ENCODE assay signal across 8 cellular contexts in the genomic region with DNA sequence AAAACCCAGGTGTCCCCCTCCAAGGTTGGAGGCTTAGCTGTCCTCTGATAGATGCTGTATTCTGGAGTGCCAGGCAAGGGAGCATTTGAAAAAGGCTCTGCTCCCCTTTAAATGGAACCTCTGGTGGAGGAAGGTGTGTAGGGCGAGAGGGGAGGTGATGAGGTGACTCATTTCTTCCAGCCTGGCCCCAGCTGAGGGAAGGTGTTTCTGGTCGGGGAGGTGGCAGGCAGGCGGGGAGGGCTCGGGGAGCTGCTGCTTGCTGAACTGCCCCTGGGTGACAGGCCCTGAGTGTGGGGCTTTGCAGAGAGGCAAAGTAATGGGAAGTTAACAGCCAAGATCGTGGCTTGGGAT. TPM values are rescaled to one million over a fixed set of nuclear protein-coding genes. Genes with fewer than 3 reads are reported as not detected.
DNase-seq lines count a peak whose midpoint lies in the region; ATAC-seq, FAIRE-seq and TF ChIP-seq lines count a peak whose summit lies in the region.

No MANE protein-coding gene starts in this region.

- TF ChIP-seq CTCF in pancreas (IDR thresholded peaks at IDR 0.05) (no peak), suprapubic skin (IDR thresholded peaks at IDR 0.05) (no peak)

- H3K27ac ChIP-seq in pancreas (no peak overlapping the region), suprapubic skin (no peak overlapping the region)

- H3K36me3 ChIP-seq in pancreas = no peaks in the 10 kb centered on the region
- no peaks in the 10 kb centered on the region for H3K36me3 ChIP-seq in suprapubic skin

- WGBS in pancreas, 2 donors = 78 to 83% methylated on average over 5 of the region's 5 CpGs
- 64% methylated on average over 5 of the region's 5 CpGs for WGBS in suprapubic skin

- H3K9me3 Mint-ChIP-seq in activated T-cell treated with anti-CD3 and anti-CD28 coated beads, Interleukin-2, amount 50 U/mL, for 24 hours = no peaks in the 10 kb centered on the region

- H3K27ac Mint-ChIP-seq in activated T-cell treated with anti-CD3 and anti-CD28 coated beads, Interleukin-2, amount 50 U/mL, for 24 hours = peak overlapping the region; percentile 95

- no peak for TF ChIP-seq POLR2A in suprapubic skin (IDR thresholded peaks at IDR 0.05)

- H3K4me3 ChIP-seq in pancreas (no peak overlapping the region), suprapubic skin (no peak overlapping the region)

- H3K27me3 ChIP-seq in pancreas (no peaks in the 10 kb centered on the region), suprapubic skin (no peaks in the 10 kb centered on the region)

- H3K4me1 Mint-ChIP-seq in activated T-cell treated with anti-CD3 and anti-CD28 coated beads, Interleukin-2, amount 50 U/mL, for 24 hours (ENCODE audit: low read depth) = peaks cover 96% of the 10 kb centered on the region

- H3K36me3 Mint-ChIP-seq in activated T-cell treated with anti-CD3 and anti-CD28 coated beads, Interleukin-2, amount 50 U/mL, for 24 hours (ENCODE audit: low read depth) = peaks cover 58% of the 10 kb centered on the region

- no peaks in the 10 kb centered on the region for H3K27me3 Mint-ChIP-seq in activated T-cell treated with anti-CD3 and anti-CD28 coated beads, Interleukin-2, amount 50 U/mL, for 24 hours

- H3K4me1 ChIP-seq in pancreas = no peaks in the 10 kb centered on the region
- peaks cover 5% of the 10 kb centered on the region for H3K4me1 ChIP-seq in suprapubic skin

- DNase-seq in activated T-cell treated with anti-CD3 and anti-CD28 coated beads, Interleukin-2, amount 50 U/mL, for 24 hours = peak; percentile 87
- peak in 1 of 6 donors; percentile 39 for DNase-seq in pancreas
- no peak for DNase-seq in suprapubic skin (ENCODE audit: low spot score in 2 of 2)
- no peak for DNase-seq in COR-L47 (lab: John Stamatoyannopoulos, UW)
- DNase-seq in SIG-M5 (lab: John Stamatoyannopoulos, UW) = no peak
- no peak for DNase-seq in COLO668 (lab: John Stamatoyannopoulos, UW; ENCODE audit: unreplicated experiment)

- H3K9me3 ChIP-seq in pancreas (no peaks in the 10 kb centered on the region), suprapubic skin (no peaks in the 10 kb centered on the region)

- intact Hi-C loops in pancreas (cut with DNase I) = loop anchor here in 1 of 3 donors (10.0 kb wide), 1 partner anchor 541 kb away; no protein-coding TSS in a partner anchor

- ATAC-seq in GM18909 (IDR thresholded peaks at IDR 0.05; ENCODE audit: poor library complexity, unreplicated experiment) = peak; percentile 39
- peak; percentile 36 for ATAC-seq in HG03460 (IDR thresholded peaks at IDR 0.05; ENCODE audit: unreplicated experiment)
- ATAC-seq in pancreas = peak in 3 of 4 donors; percentile 32 to 42 (median 37)

- no peak for TF ChIP-seq EP300 in suprapubic skin (IDR thresholded peaks at IDR 0.05)

- H3K4me3 Mint-ChIP-seq in activated T-cell treated with anti-CD3 and anti-CD28 coated beads, Interleukin-2, amount 50 U/mL, for 24 hours = peak overlapping the region; percentile 61

- no peak for FAIRE-seq in pancreas (lab: Jason Lieb, UNC)

RNA-seq across cellular contexts. Expression of gene PSTPIP1, which starts 18.8 kb away (rescaled TPM):
- total RNA-seq in pancreas (1 to 10 TPM in 4 of 6 donors, under 1 TPM in 1, not detected in 1; 0.83 to 4.9 (median 3.1) TPM), suprapubic skin (1 to 10 TPM; 1.9 to 5.9 (median 2.6) TPM)
- polyA plus RNA-seq in pancreas = 1 to 10 TPM; 3.6 to 6.2 TPM

RNA-seq across cellular contexts. Expression of gene TSPAN3, which starts 57.1 kb away (rescaled TPM):
- total RNA-seq in pancreas (100 to 1,000 TPM in 2 of 6 donors, 10 to 100 TPM in 4; 71.6 to 158 (median 88.5) TPM), suprapubic skin (100 to 1,000 TPM in 2 of 4 donors, 10 to 100 TPM in 2; 34.0 to 115 (median 93.0) TPM)
- 100 to 1,000 TPM in 1 of 2 donors, 10 to 100 TPM in 1; 86.7 to 173 TPM for polyA plus RNA-seq in pancreas
